In genomic region chr17:29615492-29616299, GRCh38 we compare ENCODE assay signal across 9 cellular contexts.
DNase-seq lines count a peak whose midpoint lies in the region; ATAC-seq, FAIRE-seq and TF ChIP-seq lines count a peak whose summit lies in the region.
"Had no signal": no experiment of that assay in that cellular context is flagged by ENCODE, and none has a peak within 500 bp of the region (broad histone marks: within the 10 kb centered on the region; RNA-seq: fewer than 3 reads in every experiment).

No MANE protein-coding gene starts in this region.

- peak overlapping the region; percentile 21; the same call in 1 of the 2 replicates for H3K4me3 ChIP-seq in HFF-Myc (replicated peaks; ENCODE audit: low read depth, low read length)
- H3K4me3 ChIP-seq: SJSA1 had no signal

- H3K9me3 Mint-ChIP-seq in effector memory CD8-positive, alpha-beta T cell: no peaks in the 10 kb centered on the region

- TF ChIP-seq CTCF in HFF-Myc (IDR thresholded peaks at IDR 0.05; ENCODE audit: low read depth, low read length, missing control alignments): no peak

- peaks cover 2% of the 10 kb centered on the region for H3K36me3 Mint-ChIP-seq in effector memory CD8-positive, alpha-beta T cell (ENCODE audit: insufficient read depth)

- H3K27ac Mint-ChIP-seq in effector memory CD8-positive, alpha-beta T cell: peak overlapping the region; percentile 65 to 79

- FAIRE-seq in RCC 7860 (lab: Jason Lieb, UNC): no peak

- DNase-seq in DMS53 (lab: John Stamatoyannopoulos, UW) (peak; percentile 92), HFF-Myc (ENCODE audit: extremely low read depth, low read depth) (no peak), NCI-H526 (lab: John Stamatoyannopoulos, UW) (peak; percentile 78 to 98), medulla oblongata (ENCODE audit: extremely low spot score) (peak; percentile 97), RCC 7860 (ENCODE audit: low spot score) (no peak)
- DNase-seq in activated CD8-positive, alpha-beta memory T cell treated with anti-CD3 and anti-CD28 coated beads, Interleukin-2, amount 50 U/mL, for 4 hours: peak; percentile 84
- peak; percentile 81 to 85 (median 84) for DNase-seq in effector memory CD8-positive, alpha-beta T cell
- DNase-seq in stimulated activated CD4-positive, alpha-beta T cell treated with anti-CD3 and anti-CD28 coated beads, TNF-alpha, amount 100 ng/mL, for 48 hours (ENCODE audit: low read depth in 3 of 3): peak; percentile 67 to 81 (median 69)

- H3K4me1 Mint-ChIP-seq in effector memory CD8-positive, alpha-beta T cell (ENCODE audit: low read depth in 2 of 2): peaks cover 35 to 39% of the 10 kb centered on the region in 2 donors

- H3K4me3 Mint-ChIP-seq in effector memory CD8-positive, alpha-beta T cell: peak overlapping the region; percentile 89 to 92

- H3K27me3 Mint-ChIP-seq in effector memory CD8-positive, alpha-beta T cell: no peaks in the 10 kb centered on the region

- ATAC-seq in effector memory CD8-positive, alpha-beta T cell (replicated peaks): peak; percentile 59

Comparison
In these comparisons a context has a peak if more than half of its experiments do, and no peak if none do; other contexts are left out.
1. DNase-seq: peak in DMS53 (single experiment), NCI-H526 (2 of 2), activated CD8-positive, alpha-beta memory T cell treated with anti-CD3 and anti-CD28 coated beads, Interleukin-2, amount 50 U/mL, for 4 hours (single experiment), effector memory CD8-positive, alpha-beta T cell (3 of 3), medulla oblongata (single experiment) and stimulated activated CD4-positive, alpha-beta T cell treated with anti-CD3 and anti-CD28 coated beads, TNF-alpha, amount 100 ng/mL, for 48 hours (3 of 3); none in HFF-Myc (single experiment) and RCC 7860 (single experiment).